12 cellular contexts compared by ENCODE assay signal in genomic region chr4:121256887-121257426, GRCh38.
A peak's percentile ranks its signal among the peaks of the same experiment; 100 is the strongest.
DNase-seq lines count a peak whose midpoint lies in the region; ATAC-seq and TF ChIP-seq lines count a peak whose summit lies in the region.
"Had no signal": no experiment of that assay in that cellular context is flagged by ENCODE, and none has a peak within 500 bp of the region (broad histone marks: within the 10 kb centered on the region; RNA-seq: fewer than 3 reads in every experiment).

No MANE protein-coding gene starts in this region.

- no peak for DNase-seq in CD8-positive, alpha-beta memory T cell
- no peak for DNase-seq in GM23248
- DNase-seq in T-helper 2 cell treated with Interferon-gamma antibody and Interleukin-4, amounts not matched to agents 5 μg/mL and 100 μg/mL, for 36 hours (ENCODE audit: low spot score), result peak; percentile 14
- no peak for DNase-seq in epithelial cell of prostate (ENCODE audit: low read depth, low spot score)
- no peak for DNase-seq in RKO (ENCODE audit: low spot score)
- no peak for DNase-seq in mesothelial cell of epicardium (ENCODE audit: low spot score in 2 of 2, unreplicated experiment in 2 of 2)
- DNase-seq: midbrain, NCI-H2107, Peyer's patch, retina had no signal

- WGBS in GM23248 (ENCODE audit: low coverage in 1 of 2, low lambda C conversion rate in 2 of 2, missing lambda C conversion rate in 2 of 2), 2 experiments, result 74 to 78% methylated on average over 3 of the region's 3 CpGs

- no peaks in the 10 kb centered on the region for H3K9me3 Mint-ChIP-seq in CD8-positive, alpha-beta memory T cell
- H3K9me3 Mint-ChIP-seq in T-helper 2 cell treated with Interferon-gamma antibody and Interleukin-4, amounts not matched to agents 5 μg/mL and 100 μg/mL, for 36 hours, result peaks cover 9% of the 10 kb centered on the region
- peaks cover 3% of the 10 kb centered on the region for H3K9me3 Mint-ChIP-seq in mesothelial cell of epicardium

- H3K9me2 ChIP-seq in GM23248 (ENCODE audit: insufficient read depth), result no peaks in the 10 kb centered on the region

- H3F3A ChIP-seq in GM23248 (ENCODE audit: insufficient read depth), result peaks cover 22% of the 10 kb centered on the region

- ATAC-seq in HG03097 (IDR thresholded peaks at IDR 0.05; ENCODE audit: low FRiP score, unreplicated experiment) (no peak), GM18873 (IDR thresholded peaks at IDR 0.05; ENCODE audit: low FRiP score, unreplicated experiment) (no peak)

- H3K27me3 Mint-ChIP-seq in CD8-positive, alpha-beta memory T cell, result no peaks in the 10 kb centered on the region
- H3K27me3 Mint-ChIP-seq in T-helper 2 cell treated with Interferon-gamma antibody and Interleukin-4, amounts not matched to agents 5 μg/mL and 100 μg/mL, for 36 hours (ENCODE audit: low read depth), result no peaks in the 10 kb centered on the region
- no peaks in the 10 kb centered on the region for H3K27me3 Mint-ChIP-seq in mesothelial cell of epicardium (ENCODE audit: low read depth)

- H3K4me3 Mint-ChIP-seq in CD8-positive, alpha-beta memory T cell, result peak overlapping the region in 2 of 7 donors; percentile 16 to 45
- H3K4me3 Mint-ChIP-seq in T-helper 2 cell treated with Interferon-gamma antibody and Interleukin-4, amounts not matched to agents 5 μg/mL and 100 μg/mL, for 36 hours, result peak overlapping the region; percentile 64
- no peak overlapping the region for H3K4me3 Mint-ChIP-seq in mesothelial cell of epicardium

- peaks cover 45% of the 10 kb centered on the region for H3K4me1 ChIP-seq in CD8-positive, alpha-beta memory T cell (ENCODE audit: insufficient read depth, low read length)
- H3K4me1 ChIP-seq in GM23248 (ENCODE audit: insufficient read depth), result peaks cover 16% of the 10 kb centered on the region
- H3K4me1 ChIP-seq: Peyer's patch had no signal

- CTCF ChIA-PET in CD8-positive, alpha-beta memory T cell (lab: Charles Lee), result interaction anchor here (0.7 to 10.2 kb wide), 2 partner anchors 66 to 83 kb away, joined by 3 to 78 read pairs; no protein-coding TSS in a partner anchor

- H3K4me3 ChIP-seq in CD8-positive, alpha-beta memory T cell (ENCODE audit: low read length), result no peak overlapping the region
- H3K4me3 ChIP-seq in GM23248, result no peak overlapping the region
- H3K4me3 ChIP-seq: Peyer's patch had no signal

- H3K36me3 Mint-ChIP-seq in CD8-positive, alpha-beta memory T cell, result peaks cover 0 to 4% (median 0%) of the 10 kb centered on the region in 3 donors
- peaks cover 3% of the 10 kb centered on the region for H3K36me3 Mint-ChIP-seq in T-helper 2 cell treated with Interferon-gamma antibody and Interleukin-4, amounts not matched to agents 5 μg/mL and 100 μg/mL, for 36 hours (ENCODE audit: low read depth)
- no peaks in the 10 kb centered on the region for H3K36me3 Mint-ChIP-seq in mesothelial cell of epicardium

- POLR2A ChIA-PET in CD8-positive, alpha-beta memory T cell (lab: Charles Lee), result interaction anchor here (0.7 kb wide), 1 partner anchor 65 kb away, joined by 3 read pairs; no protein-coding TSS in a partner anchor

- H3K9me3 ChIP-seq in CD8-positive, alpha-beta memory T cell (ENCODE audit: low read length), result no peaks in the 10 kb centered on the region
- no peaks in the 10 kb centered on the region for H3K9me3 ChIP-seq in GM23248 (ENCODE audit: low read depth)
- H3K9me3 ChIP-seq: Peyer's patch had no signal

- no peaks in the 10 kb centered on the region for H4K20me1 ChIP-seq in GM23248 (ENCODE audit: insufficient read depth)

- no peak overlapping the region for H2AFZ ChIP-seq in GM23248

- peaks cover 45 to 61% (median 60%) of the 10 kb centered on the region in 3 donors for H3K4me1 Mint-ChIP-seq in CD8-positive, alpha-beta memory T cell
- peaks cover 39% of the 10 kb centered on the region for H3K4me1 Mint-ChIP-seq in T-helper 2 cell treated with Interferon-gamma antibody and Interleukin-4, amounts not matched to agents 5 μg/mL and 100 μg/mL, for 36 hours (ENCODE audit: low read depth)
- H3K4me1 Mint-ChIP-seq in mesothelial cell of epicardium, result no peaks in the 10 kb centered on the region

- in situ Hi-C loops in GM23248 (cut with MboI), result loop anchor here (10.0 kb wide), 1 partner anchor 62 kb away; no protein-coding TSS in a partner anchor

- no peaks in the 10 kb centered on the region for H3K27me3 ChIP-seq in CD8-positive, alpha-beta memory T cell (ENCODE audit: insufficient read depth, low read length, poor library complexity, severe bottlenecking)
- H3K27me3 ChIP-seq in GM23248 (replicated peaks; ENCODE audit: insufficient read depth), result no peaks in the 10 kb centered on the region
- H3K27me3 ChIP-seq: Peyer's patch had no signal

- no peaks in the 10 kb centered on the region for H3K79me2 ChIP-seq in GM23248 (ENCODE audit: insufficient read depth)

- no peak for TF ChIP-seq CTCF in mesothelial cell of epicardium (IDR thresholded peaks at IDR 0.05; ENCODE audit: unreplicated experiment)

- no peaks in the 10 kb centered on the region for H3K36me3 ChIP-seq in CD8-positive, alpha-beta memory T cell (ENCODE audit: insufficient read depth, low read length)
- no peaks in the 10 kb centered on the region for H3K36me3 ChIP-seq in GM23248 (ENCODE audit: low read depth)
- H3K36me3 ChIP-seq: Peyer's patch had no signal

- H3K27ac ChIP-seq in CD8-positive, alpha-beta memory T cell (ENCODE audit: low read depth, low read length), result no peak overlapping the region
- H3K27ac ChIP-seq in GM23248 (peak overlapping the region; percentile 67), epithelial cell of prostate (peak overlapping the region; percentile 63)

- H3K4me2 ChIP-seq in GM23248 (ENCODE audit: unreplicated experiment), result peak overlapping the region; percentile 40

- H3K27ac Mint-ChIP-seq in CD8-positive, alpha-beta memory T cell, result peak overlapping the region; percentile 28 to 98 (median 92)
- peak overlapping the region; percentile 87 for H3K27ac Mint-ChIP-seq in T-helper 2 cell treated with Interferon-gamma antibody and Interleukin-4, amounts not matched to agents 5 μg/mL and 100 μg/mL, for 36 hours
- no peak overlapping the region for H3K27ac Mint-ChIP-seq in mesothelial cell of epicardium

- no peak overlapping the region for H3K9ac ChIP-seq in GM23248
